9 cellular contexts compared by ENCODE assay signal in genomic region chr14:56199976-56200577, GRCh38.
DNase-seq lines count a peak whose midpoint lies in the region; ATAC-seq and TF ChIP-seq lines count a peak whose summit lies in the region.
"Had no signal": no experiment of that assay in that cellular context is flagged by ENCODE, and none has a peak within 500 bp of the region (broad histone marks: within the 10 kb centered on the region; RNA-seq: fewer than 3 reads in every experiment).

No MANE protein-coding gene starts in this region.

- H3K36me3 ChIP-seq in mucosa of rectum (ENCODE audit: control insufficient read depth in 2 of 2, insufficient read depth in 2 of 2, low read length in 2 of 2) (no peaks in the 10 kb centered on the region), BE2C (no peaks in the 10 kb centered on the region)

- H3K4me1 ChIP-seq in mucosa of rectum (ENCODE audit: control insufficient read depth in 2 of 2, insufficient read depth in 2 of 2, low read length in 2 of 2) = peaks cover 9 to 27% of the 10 kb centered on the region in 2 donors
- peaks cover 23% of the 10 kb centered on the region; the same call in 1 of the 2 replicates for H3K4me1 ChIP-seq in BE2C

- no peak overlapping the region for H3K4me3 ChIP-seq in GM12865 (ENCODE audit: low read depth, low read length)
- H3K4me3 ChIP-seq in mucosa of rectum (ENCODE audit: low read length in 2 of 2) = no peak overlapping the region
- no peak overlapping the region for H3K4me3 ChIP-seq in BE2C (ENCODE audit: low read depth, low read length)

- DNase-seq in GM12865 (ENCODE audit: low read depth) (peak; percentile 57), hepatic stellate cell (ENCODE audit: low spot score) (no peak), AG08396 (ENCODE audit: low spot score) (no peak), BE2C (no peak), middle frontal gyrus (ENCODE audit: extremely low spot score, low spot score) (no peak)
- DNase-seq: activated gamma-delta T cell treated with Interleukin-2 at 50 U/mL for 16 hours had no signal

- TF ChIP-seq CTCF in GM12865 (IDR thresholded peaks at IDR 0.05; ENCODE audit: insufficient read depth, low read depth, low read length, missing control alignments) (no peak), BE2C (IDR thresholded peaks at IDR 0.05; ENCODE audit: low read depth, low read length) (no peak)

- H3K9me3 ChIP-seq in mucosa of rectum (ENCODE audit: control insufficient read depth in 2 of 2, low read length in 2 of 2) (no peaks in the 10 kb centered on the region), BE2C (no peaks in the 10 kb centered on the region)

- peak overlapping the region; percentile 29 to 54 for H3K27ac ChIP-seq in mucosa of rectum (ENCODE audit: low read depth in 2 of 2, low read length in 2 of 2)

- ATAC-seq in GM21528 (IDR thresholded peaks at IDR 0.05; ENCODE audit: low FRiP score, unreplicated experiment) = peak; percentile 69
- peak; percentile 46 for ATAC-seq in HG03457 (IDR thresholded peaks at IDR 0.05; ENCODE audit: unreplicated experiment)

- no peaks in the 10 kb centered on the region for H3K27me3 ChIP-seq in mucosa of rectum (ENCODE audit: control insufficient read depth in 2 of 2, insufficient read depth in 2 of 2, low read length in 2 of 2)
- H3K27me3 ChIP-seq in BE2C = no peaks in the 10 kb centered on the region

- H3K9ac ChIP-seq in mucosa of rectum (ENCODE audit: low read depth in 1 of 2, low read length in 2 of 2) = no peak overlapping the region
